Comparison of ENCODE assay signal across 9 cellular contexts in genomic region chr4:166252487-166253402, GRCh38.
DNase-seq lines count a peak whose midpoint lies in the region; ATAC-seq, FAIRE-seq and TF ChIP-seq lines count a peak whose summit lies in the region.
"Had no signal": no experiment of that assay in that cellular context is flagged by ENCODE, and none has a peak within 500 bp of the region (broad histone marks: within the 10 kb centered on the region; RNA-seq: fewer than 3 reads in every experiment).

No MANE protein-coding gene starts in this region.

- no peak overlapping the region for H3K27ac ChIP-seq in liver (ENCODE audit: low read depth in 1 of 2, low read length in 2 of 2)
- H3K27ac ChIP-seq: SJCRH30 had no signal

- no peaks in the 10 kb centered on the region for H3K9me3 ChIP-seq in liver (ENCODE audit: control insufficient read depth in 4 of 4, low read length in 3 of 4)
- H3K9me3 ChIP-seq: SJCRH30 had no signal

- 62% methylated on average over 4 of the region's 4 CpGs for WGBS in liver

- ATAC-seq in GM18909 (IDR thresholded peaks at IDR 0.05; ENCODE audit: poor library complexity, unreplicated experiment) (no peak), GM19023 (IDR thresholded peaks at IDR 0.05; ENCODE audit: unreplicated experiment) (no peak)

- in situ Hi-C loops in astrocyte of the cerebellum (cut with HindIII; ENCODE audit: low sequenced_read_pairs), result no loop called here

- H3K4me3 ChIP-seq in astrocyte of the cerebellum (ENCODE audit: low read depth, low read length) (no peak overlapping the region), liver (ENCODE audit: low read depth in 1 of 3, low read length in 3 of 3) (no peak overlapping the region)
- H3K4me3 ChIP-seq: SJCRH30 had no signal

- no peak for FAIRE-seq in RCC 7860 (lab: Jason Lieb, UNC)

- H3K27me3 ChIP-seq in liver (ENCODE audit: control insufficient read depth in 4 of 4, insufficient read depth in 4 of 4, low read length in 3 of 4), result no peaks in the 10 kb centered on the region
- H3K27me3 ChIP-seq: SJCRH30 had no signal

- no peaks in the 10 kb centered on the region for H3K4me1 ChIP-seq in liver (ENCODE audit: control insufficient read depth in 4 of 4, insufficient read depth in 4 of 4, low read length in 3 of 4)
- H3K4me1 ChIP-seq: SJCRH30 had no signal

- DNase-seq in DMS53 treated with DMSO at 0.1 percent for 48 hours (lab: John Stamatoyannopoulos, UW; ENCODE audit: unreplicated experiment) (peak; percentile 30), HPDE6-E6E7 (ENCODE audit: extremely low spot score) (peak; percentile 12), astrocyte of the cerebellum (ENCODE audit: low read depth) (no peak), RCC 7860 (ENCODE audit: low spot score) (no peak)
- no peak for DNase-seq in activated CD8-positive, alpha-beta memory T cell treated with anti-CD3 and anti-CD28 coated beads, Interleukin-2, amount 50 U/mL, for 48 hours

- peak; percentile 62 to 71 for TF ChIP-seq RAD21 in liver (IDR thresholded peaks at IDR 0.05)

- H3K9ac ChIP-seq in liver (ENCODE audit: low read depth in 1 of 2, low read length in 2 of 2), result no peak overlapping the region

- no peaks in the 10 kb centered on the region for H3K36me3 ChIP-seq in liver (ENCODE audit: control insufficient read depth in 4 of 4, insufficient read depth in 3 of 4, low read depth in 1 of 4, low read length in 3 of 4)
- H3K36me3 ChIP-seq: SJCRH30 had no signal

- TF ChIP-seq CTCF in astrocyte of the cerebellum (IDR thresholded peaks at IDR 0.05; ENCODE audit: low read depth, low read length, missing control alignments) (peak; percentile 60), liver (IDR thresholded peaks at IDR 0.05; ENCODE audit: low read depth, low read length, missing input control) (peak; percentile 43)

TF ChIP-seq in liver, 16 proteins besides CTCF, POLR2A, EP300 and RAD21:
- TF ChIP-seq FOXA1 (IDR thresholded peaks at IDR 0.05) (no peak), ZBTB33 (IDR thresholded peaks at IDR 0.05) (no peak), REST (IDR thresholded peaks at IDR 0.05) (no peak)

Comparison
In these comparisons a context has a peak if more than half of its experiments do, and no peak if none do; other contexts are left out.
1. DNase-seq: peak in DMS53 treated with DMSO at 0.1 percent for 48 hours (single experiment) and HPDE6-E6E7 (single experiment); none in astrocyte of the cerebellum (single experiment), activated CD8-positive, alpha-beta memory T cell treated with anti-CD3 and anti-CD28 coated beads, Interleukin-2, amount 50 U/mL, for 48 hours (single experiment) and RCC 7860 (single experiment).